ENCODE assay signal across 2 cellular contexts in the genomic region with DNA sequence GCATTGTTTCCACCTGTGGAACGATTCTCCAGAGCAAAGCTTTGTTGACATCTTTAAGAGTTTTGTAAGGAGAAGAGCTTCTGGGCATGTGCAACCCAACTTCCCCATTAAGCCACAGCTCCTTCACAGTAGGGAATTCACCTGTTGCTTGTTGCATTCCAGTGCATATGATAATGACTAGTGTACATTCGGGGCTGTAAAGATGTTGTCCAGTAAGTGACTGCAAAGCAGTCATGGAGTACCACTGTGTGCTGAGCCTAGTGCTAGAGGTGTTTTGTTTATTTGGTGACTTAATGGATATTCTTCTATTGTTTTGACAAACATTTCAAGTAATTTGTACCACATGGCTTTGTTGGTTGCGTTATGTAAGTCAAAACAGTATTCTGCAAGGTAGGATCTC.
TF ChIP-seq lines count a peak whose summit lies in the region.

No MANE protein-coding gene starts in this region.

TF ChIP-seq in HCT116, 20 proteins besides CTCF, POLR2A, EP300 and RAD21 (continued from another document):
- no peak for TF ChIP-seq EGR1 (IDR thresholded peaks at IDR 0.05; ENCODE audit: low read depth)
- no peak for TF ChIP-seq POLR2AphosphoS5 (IDR thresholded peaks at IDR 0.05; ENCODE audit: low read depth, low read length)
- TF ChIP-seq CBX3 (IDR thresholded peaks at IDR 0.05; ENCODE audit: low read depth), result no peak
- TF ChIP-seq SIN3A (IDR thresholded peaks at IDR 0.05; ENCODE audit: low read depth), result no peak
- no peak for TF ChIP-seq ELF1 (IDR thresholded peaks at IDR 0.05; ENCODE audit: borderline replicate concordance, low read depth)
- no peak for TF ChIP-seq ZNF274 (IDR thresholded peaks at IDR 0.05; ENCODE audit: low read depth, low read length)

TF ChIP-seq in HepG2, 621 proteins besides CTCF, POLR2A, EP300 and RAD21 (continued from another document):
- TF ChIP-seq, protein P1, sequence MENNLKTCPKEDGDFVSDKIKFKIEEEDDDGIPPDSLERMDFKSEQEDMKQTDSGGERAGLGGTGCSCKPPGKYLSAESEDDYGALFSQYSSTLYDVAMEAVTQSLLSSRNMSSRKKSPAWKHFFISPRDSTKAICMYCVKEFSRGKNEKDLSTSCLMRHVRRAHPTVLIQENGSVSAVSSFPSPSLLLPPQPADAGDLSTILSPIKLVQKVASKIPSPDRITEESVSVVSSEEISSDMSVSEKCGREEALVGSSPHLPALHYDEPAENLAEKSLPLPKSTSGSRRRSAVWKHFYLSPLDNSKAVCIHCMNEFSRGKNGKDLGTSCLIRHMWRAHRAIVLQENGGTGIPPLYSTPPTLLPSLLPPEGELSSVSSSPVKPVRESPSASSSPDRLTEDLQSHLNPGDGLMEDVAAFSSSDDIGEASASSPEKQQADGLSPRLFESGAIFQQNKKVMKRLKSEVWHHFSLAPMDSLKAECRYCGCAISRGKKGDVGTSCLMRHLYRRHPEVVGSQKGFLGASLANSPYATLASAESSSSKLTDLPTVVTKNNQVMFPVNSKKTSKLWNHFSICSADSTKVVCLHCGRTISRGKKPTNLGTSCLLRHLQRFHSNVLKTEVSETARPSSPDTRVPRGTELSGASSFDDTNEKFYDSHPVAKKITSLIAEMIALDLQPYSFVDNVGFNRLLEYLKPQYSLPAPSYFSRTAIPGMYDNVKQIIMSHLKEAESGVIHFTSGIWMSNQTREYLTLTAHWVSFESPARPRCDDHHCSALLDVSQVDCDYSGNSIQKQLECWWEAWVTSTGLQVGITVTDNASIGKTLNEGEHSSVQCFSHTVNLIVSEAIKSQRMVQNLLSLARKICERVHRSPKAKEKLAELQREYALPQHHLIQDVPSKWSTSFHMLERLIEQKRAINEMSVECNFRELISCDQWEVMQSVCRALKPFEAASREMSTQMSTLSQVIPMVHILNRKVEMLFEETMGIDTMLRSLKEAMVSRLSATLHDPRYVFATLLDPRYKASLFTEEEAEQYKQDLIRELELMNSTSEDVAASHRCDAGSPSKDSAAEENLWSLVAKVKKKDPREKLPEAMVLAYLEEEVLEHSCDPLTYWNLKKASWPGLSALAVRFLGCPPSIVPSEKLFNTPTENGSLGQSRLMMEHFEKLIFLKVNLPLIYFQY (CRISPR knock-in tag; IDR thresholded peaks at IDR 0.05; ENCODE audit: borderline replicate concordance), result no peak
- TF ChIP-seq ZFY (CRISPR knock-in tag; IDR thresholded peaks at IDR 0.05) (no peak), HNRNPH1 (optimal IDR thresholded peaks at IDR 0.05; ENCODE audit: low read depth, low read length) (no peak), ZNF382 (CRISPR knock-in tag; IDR thresholded peaks at IDR 0.05; ENCODE audit: borderline replicate concordance) (no peak), ZFP41 (CRISPR knock-in tag; IDR thresholded peaks at IDR 0.05; ENCODE audit: borderline replicate concordance) (no peak), ZNF383 (CRISPR knock-in tag; IDR thresholded peaks at IDR 0.05; ENCODE audit: borderline replicate concordance) (no peak), REXO4 (CRISPR knock-in tag; IDR thresholded peaks at IDR 0.05; ENCODE audit: borderline replicate concordance) (no peak), ZNF333 (CRISPR knock-in tag; IDR thresholded peaks at IDR 0.05; ENCODE audit: borderline replicate concordance) (no peak), ZNF556 (CRISPR knock-in tag; IDR thresholded peaks at IDR 0.05; ENCODE audit: borderline replicate concordance) (no peak), SSRP1 (CRISPR knock-in tag; IDR thresholded peaks at IDR 0.05) (no peak), RNF2 (conservative IDR thresholded peaks at IDR 0.05; ENCODE audit: low read depth) (no peak), CCDC6 (CRISPR knock-in tag; IDR thresholded peaks at IDR 0.05) (no peak), THAP11 (CRISPR knock-in tag; IDR thresholded peaks at IDR 0.05) (no peak), CENPX (CRISPR knock-in tag; IDR thresholded peaks at IDR 0.05) (no peak), XRCC5 (optimal IDR thresholded peaks at IDR 0.05; ENCODE audit: low read length) (no peak), ZNF672 (CRISPR knock-in tag; IDR thresholded peaks at IDR 0.05) (no peak)
- TF ChIP-seq, protein P2, sequence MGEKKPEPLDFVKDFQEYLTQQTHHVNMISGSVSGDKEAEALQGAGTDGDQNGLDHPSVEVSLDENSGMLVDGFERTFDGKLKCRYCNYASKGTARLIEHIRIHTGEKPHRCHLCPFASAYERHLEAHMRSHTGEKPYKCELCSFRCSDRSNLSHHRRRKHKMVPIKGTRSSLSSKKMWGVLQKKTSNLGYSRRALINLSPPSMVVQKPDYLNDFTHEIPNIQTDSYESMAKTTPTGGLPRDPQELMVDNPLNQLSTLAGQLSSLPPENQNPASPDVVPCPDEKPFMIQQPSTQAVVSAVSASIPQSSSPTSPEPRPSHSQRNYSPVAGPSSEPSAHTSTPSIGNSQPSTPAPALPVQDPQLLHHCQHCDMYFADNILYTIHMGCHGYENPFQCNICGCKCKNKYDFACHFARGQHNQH (CRISPR knock-in tag; IDR thresholded peaks at IDR 0.05), result no peak
- TF ChIP-seq, protein P3, sequence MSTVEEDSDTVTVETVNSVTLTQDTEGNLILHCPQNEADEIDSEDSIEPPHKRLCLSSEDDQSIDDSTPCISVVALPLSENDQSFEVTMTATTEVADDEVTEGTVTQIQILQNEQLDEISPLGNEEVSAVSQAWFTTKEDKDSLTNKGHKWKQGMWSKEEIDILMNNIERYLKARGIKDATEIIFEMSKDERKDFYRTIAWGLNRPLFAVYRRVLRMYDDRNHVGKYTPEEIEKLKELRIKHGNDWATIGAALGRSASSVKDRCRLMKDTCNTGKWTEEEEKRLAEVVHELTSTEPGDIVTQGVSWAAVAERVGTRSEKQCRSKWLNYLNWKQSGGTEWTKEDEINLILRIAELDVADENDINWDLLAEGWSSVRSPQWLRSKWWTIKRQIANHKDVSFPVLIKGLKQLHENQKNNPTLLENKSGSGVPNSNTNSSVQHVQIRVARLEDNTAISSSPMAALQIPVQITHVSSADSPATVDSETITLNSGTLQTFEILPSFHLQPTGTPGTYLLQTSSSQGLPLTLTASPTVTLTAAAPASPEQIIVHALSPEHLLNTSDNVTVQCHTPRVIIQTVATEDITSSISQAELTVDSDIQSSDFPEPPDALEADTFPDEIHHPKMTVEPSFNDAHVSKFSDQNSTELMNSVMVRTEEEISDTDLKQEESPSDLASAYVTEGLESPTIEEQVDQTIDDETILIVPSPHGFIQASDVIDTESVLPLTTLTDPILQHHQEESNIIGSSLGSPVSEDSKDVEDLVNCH (CRISPR knock-in tag; IDR thresholded peaks at IDR 0.05), result no peak
- TF ChIP-seq, protein P4, sequence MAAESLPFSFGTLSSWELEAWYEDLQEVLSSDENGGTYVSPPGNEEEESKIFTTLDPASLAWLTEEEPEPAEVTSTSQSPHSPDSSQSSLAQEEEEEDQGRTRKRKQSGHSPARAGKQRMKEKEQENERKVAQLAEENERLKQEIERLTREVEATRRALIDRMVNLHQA (CRISPR knock-in tag; IDR thresholded peaks at IDR 0.05), result no peak
TF ChIP-seq in HepG2: peak in this region for 0.
